In the genomic region with DNA sequence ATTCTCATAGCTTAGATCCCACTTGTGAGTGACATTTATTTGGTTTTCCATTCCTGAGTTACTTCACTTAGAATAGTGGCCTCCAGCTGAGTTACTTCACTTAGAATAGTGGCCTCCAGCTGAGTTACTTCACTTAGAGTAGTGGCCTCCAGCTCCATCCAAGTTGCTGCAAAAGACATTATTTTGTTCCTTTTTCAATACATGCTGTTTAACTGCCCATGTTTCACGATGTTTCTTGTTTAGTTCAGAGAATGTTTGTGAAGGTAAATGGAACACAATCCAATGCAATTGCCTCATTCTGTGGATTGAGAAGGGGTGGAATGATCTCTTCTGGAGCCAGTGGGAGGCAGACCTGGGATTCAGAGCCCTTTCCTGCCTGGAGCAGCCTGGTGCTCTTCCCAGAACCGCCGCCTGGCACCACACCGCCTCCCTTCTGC, we compare ENCODE assay signal across 1 cellular context.
TF ChIP-seq lines count a peak whose summit lies in the region.

No MANE protein-coding gene starts in this region.

TF ChIP-seq in HEK293, 187 proteins besides CTCF, POLR2A, EP300 and RAD21 (continued from another document):
- TF ChIP-seq ZNF549 (tag by site-specific recombination; IDR thresholded peaks at IDR 0.05) (no peak), SALL2 (tag by site-specific recombination; IDR thresholded peaks at IDR 0.05; ENCODE audit: borderline replicate concordance) (no peak), ZSCAN23 (tag by site-specific recombination; IDR thresholded peaks at IDR 0.05) (no peak), ZNF19 (tag by site-specific recombination; IDR thresholded peaks at IDR 0.05; ENCODE audit: low read depth) (no peak), ZNF561 (tag by site-specific recombination; IDR thresholded peaks at IDR 0.05; ENCODE audit: borderline replicate concordance) (0 out of 2 replicates have a peak, but pooled peaks have one; percentile 29), ZNF426 (tag by site-specific recombination; IDR thresholded peaks at IDR 0.05) (no peak), RBAK (tag by site-specific recombination; IDR thresholded peaks at IDR 0.05) (no peak), ZNF341 (tag by site-specific recombination; IDR thresholded peaks at IDR 0.05; ENCODE audit: low read depth) (peak; percentile 88), ZNF155 (tag by site-specific recombination; IDR thresholded peaks at IDR 0.05) (no peak), ZNF624 (tag by site-specific recombination; IDR thresholded peaks at IDR 0.05) (no peak), ZNF292 (tag by site-specific recombination; IDR thresholded peaks at IDR 0.05; ENCODE audit: borderline replicate concordance, low read depth) (no peak), ZBTB17 (tag by site-specific recombination; IDR thresholded peaks at IDR 0.05) (peak; percentile 68), YY2 (tag by site-specific recombination; IDR thresholded peaks at IDR 0.05) (no peak), FEZF1 (tag by site-specific recombination; IDR thresholded peaks at IDR 0.05) (peak; percentile 92), ZNF132 (tag by site-specific recombination; IDR thresholded peaks at IDR 0.05; ENCODE audit: borderline replicate concordance) (no peak), KLF9 (tag by site-specific recombination; IDR thresholded peaks at IDR 0.05; ENCODE audit: low read depth) (no peak), ZBTB1 (tag by site-specific recombination; IDR thresholded peaks at IDR 0.05) (no peak)
- TF ChIP-seq, protein P1, sequence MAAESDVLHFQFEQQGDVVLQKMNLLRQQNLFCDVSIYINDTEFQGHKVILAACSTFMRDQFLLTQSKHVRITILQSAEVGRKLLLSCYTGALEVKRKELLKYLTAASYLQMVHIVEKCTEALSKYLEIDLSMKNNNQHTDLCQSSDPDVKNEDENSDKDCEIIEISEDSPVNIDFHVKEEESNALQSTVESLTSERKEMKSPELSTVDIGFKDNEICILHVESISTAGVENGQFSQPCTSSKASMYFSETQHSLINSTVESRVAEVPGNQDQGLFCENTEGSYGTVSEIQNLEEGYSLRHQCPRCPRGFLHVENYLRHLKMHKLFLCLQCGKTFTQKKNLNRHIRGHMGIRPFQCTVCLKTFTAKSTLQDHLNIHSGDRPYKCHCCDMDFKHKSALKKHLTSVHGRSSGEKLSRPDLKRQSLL (tag by site-specific recombination; IDR thresholded peaks at IDR 0.05): peak; percentile 69; the same call in 1 of the 2 replicates
- TF ChIP-seq, protein P2, sequence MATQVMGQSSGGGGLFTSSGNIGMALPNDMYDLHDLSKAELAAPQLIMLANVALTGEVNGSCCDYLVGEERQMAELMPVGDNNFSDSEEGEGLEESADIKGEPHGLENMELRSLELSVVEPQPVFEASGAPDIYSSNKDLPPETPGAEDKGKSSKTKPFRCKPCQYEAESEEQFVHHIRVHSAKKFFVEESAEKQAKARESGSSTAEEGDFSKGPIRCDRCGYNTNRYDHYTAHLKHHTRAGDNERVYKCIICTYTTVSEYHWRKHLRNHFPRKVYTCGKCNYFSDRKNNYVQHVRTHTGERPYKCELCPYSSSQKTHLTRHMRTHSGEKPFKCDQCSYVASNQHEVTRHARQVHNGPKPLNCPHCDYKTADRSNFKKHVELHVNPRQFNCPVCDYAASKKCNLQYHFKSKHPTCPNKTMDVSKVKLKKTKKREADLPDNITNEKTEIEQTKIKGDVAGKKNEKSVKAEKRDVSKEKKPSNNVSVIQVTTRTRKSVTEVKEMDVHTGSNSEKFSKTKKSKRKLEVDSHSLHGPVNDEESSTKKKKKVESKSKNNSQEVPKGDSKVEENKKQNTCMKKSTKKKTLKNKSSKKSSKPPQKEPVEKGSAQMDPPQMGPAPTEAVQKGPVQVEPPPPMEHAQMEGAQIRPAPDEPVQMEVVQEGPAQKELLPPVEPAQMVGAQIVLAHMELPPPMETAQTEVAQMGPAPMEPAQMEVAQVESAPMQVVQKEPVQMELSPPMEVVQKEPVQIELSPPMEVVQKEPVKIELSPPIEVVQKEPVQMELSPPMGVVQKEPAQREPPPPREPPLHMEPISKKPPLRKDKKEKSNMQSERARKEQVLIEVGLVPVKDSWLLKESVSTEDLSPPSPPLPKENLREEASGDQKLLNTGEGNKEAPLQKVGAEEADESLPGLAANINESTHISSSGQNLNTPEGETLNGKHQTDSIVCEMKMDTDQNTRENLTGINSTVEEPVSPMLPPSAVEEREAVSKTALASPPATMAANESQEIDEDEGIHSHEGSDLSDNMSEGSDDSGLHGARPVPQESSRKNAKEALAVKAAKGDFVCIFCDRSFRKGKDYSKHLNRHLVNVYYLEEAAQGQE (tag by site-specific recombination; IDR thresholded peaks at IDR 0.05): no peak
- TF ChIP-seq, protein P3, sequence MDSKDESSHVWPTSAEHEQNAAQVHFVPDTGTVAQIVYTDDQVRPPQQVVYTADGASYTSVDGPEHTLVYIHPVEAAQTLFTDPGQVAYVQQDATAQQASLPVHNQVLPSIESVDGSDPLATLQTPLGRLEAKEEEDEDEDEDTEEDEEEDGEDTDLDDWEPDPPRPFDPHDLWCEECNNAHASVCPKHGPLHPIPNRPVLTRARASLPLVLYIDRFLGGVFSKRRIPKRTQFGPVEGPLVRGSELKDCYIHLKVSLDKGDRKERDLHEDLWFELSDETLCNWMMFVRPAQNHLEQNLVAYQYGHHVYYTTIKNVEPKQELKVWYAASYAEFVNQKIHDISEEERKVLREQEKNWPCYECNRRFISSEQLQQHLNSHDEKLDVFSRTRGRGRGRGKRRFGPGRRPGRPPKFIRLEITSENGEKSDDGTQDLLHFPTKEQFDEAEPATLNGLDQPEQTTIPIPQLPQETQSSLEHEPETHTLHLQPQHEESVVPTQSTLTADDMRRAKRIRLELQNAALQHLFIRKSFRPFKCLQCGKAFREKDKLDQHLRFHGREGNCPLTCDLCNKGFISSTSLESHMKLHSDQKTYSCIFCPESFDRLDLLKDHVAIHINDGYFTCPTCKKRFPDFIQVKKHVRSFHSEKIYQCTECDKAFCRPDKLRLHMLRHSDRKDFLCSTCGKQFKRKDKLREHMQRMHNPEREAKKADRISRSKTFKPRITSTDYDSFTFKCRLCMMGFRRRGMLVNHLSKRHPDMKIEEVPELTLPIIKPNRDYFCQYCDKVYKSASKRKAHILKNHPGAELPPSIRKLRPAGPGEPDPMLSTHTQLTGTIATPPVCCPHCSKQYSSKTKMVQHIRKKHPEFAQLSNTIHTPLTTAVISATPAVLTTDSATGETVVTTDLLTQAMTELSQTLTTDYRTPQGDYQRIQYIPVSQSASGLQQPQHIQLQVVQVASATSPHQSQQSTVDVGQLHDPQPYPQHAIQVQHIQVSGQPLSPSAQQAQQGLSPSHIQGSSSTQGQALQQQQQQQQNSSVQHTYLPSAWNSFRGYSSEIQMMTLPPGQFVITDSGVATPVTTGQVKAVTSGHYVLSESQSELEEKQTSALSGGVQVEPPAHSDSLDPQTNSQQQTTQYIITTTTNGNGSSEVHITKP (tag by site-specific recombination; IDR thresholded peaks at IDR 0.05): no peak
- TF ChIP-seq, protein P4, sequence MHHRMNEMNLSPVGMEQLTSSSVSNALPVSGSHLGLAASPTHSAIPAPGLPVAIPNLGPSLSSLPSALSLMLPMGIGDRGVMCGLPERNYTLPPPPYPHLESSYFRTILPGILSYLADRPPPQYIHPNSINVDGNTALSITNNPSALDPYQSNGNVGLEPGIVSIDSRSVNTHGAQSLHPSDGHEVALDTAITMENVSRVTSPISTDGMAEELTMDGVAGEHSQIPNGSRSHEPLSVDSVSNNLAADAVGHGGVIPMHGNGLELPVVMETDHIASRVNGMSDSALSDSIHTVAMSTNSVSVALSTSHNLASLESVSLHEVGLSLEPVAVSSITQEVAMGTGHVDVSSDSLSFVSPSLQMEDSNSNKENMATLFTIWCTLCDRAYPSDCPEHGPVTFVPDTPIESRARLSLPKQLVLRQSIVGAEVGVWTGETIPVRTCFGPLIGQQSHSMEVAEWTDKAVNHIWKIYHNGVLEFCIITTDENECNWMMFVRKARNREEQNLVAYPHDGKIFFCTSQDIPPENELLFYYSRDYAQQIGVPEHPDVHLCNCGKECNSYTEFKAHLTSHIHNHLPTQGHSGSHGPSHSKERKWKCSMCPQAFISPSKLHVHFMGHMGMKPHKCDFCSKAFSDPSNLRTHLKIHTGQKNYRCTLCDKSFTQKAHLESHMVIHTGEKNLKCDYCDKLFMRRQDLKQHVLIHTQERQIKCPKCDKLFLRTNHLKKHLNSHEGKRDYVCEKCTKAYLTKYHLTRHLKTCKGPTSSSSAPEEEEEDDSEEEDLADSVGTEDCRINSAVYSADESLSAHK (tag by site-specific recombination; IDR thresholded peaks at IDR 0.05): no peak
- TF ChIP-seq, protein P5, sequence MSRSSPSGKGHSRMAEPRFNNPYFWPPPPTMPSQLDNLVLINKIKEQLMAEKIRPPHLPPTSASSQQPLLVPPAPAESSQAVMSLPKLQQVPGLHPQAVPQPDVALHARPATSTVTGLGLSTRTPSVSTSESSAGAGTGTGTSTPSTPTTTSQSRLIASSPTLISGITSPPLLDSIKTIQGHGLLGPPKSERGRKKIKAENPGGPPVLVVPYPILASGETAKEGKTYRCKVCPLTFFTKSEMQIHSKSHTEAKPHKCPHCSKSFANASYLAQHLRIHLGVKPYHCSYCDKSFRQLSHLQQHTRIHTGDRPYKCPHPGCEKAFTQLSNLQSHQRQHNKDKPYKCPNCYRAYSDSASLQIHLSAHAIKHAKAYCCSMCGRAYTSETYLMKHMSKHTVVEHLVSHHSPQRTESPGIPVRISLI (tag by site-specific recombination; IDR thresholded peaks at IDR 0.05): no peak
- TF ChIP-seq, protein P6, sequence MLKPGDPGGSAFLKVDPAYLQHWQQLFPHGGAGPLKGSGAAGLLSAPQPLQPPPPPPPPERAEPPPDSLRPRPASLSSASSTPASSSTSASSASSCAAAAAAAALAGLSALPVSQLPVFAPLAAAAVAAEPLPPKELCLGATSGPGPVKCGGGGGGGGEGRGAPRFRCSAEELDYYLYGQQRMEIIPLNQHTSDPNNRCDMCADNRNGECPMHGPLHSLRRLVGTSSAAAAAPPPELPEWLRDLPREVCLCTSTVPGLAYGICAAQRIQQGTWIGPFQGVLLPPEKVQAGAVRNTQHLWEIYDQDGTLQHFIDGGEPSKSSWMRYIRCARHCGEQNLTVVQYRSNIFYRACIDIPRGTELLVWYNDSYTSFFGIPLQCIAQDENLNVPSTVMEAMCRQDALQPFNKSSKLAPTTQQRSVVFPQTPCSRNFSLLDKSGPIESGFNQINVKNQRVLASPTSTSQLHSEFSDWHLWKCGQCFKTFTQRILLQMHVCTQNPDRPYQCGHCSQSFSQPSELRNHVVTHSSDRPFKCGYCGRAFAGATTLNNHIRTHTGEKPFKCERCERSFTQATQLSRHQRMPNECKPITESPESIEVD (tag by site-specific recombination; IDR thresholded peaks at IDR 0.05): peak; percentile 67
- TF ChIP-seq, protein P7, sequence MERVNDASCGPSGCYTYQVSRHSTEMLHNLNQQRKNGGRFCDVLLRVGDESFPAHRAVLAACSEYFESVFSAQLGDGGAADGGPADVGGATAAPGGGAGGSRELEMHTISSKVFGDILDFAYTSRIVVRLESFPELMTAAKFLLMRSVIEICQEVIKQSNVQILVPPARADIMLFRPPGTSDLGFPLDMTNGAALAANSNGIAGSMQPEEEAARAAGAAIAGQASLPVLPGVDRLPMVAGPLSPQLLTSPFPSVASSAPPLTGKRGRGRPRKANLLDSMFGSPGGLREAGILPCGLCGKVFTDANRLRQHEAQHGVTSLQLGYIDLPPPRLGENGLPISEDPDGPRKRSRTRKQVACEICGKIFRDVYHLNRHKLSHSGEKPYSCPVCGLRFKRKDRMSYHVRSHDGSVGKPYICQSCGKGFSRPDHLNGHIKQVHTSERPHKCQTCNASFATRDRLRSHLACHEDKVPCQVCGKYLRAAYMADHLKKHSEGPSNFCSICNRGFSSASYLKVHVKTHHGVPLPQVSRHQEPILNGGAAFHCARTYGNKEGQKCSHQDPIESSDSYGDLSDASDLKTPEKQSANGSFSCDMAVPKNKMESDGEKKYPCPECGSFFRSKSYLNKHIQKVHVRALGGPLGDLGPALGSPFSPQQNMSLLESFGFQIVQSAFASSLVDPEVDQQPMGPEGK (tag by site-specific recombination; IDR thresholded peaks at IDR 0.05): no peak
TF ChIP-seq in HEK293: peak in this region for 10.
